8 cellular contexts compared by ENCODE assay signal in the genomic region with DNA sequence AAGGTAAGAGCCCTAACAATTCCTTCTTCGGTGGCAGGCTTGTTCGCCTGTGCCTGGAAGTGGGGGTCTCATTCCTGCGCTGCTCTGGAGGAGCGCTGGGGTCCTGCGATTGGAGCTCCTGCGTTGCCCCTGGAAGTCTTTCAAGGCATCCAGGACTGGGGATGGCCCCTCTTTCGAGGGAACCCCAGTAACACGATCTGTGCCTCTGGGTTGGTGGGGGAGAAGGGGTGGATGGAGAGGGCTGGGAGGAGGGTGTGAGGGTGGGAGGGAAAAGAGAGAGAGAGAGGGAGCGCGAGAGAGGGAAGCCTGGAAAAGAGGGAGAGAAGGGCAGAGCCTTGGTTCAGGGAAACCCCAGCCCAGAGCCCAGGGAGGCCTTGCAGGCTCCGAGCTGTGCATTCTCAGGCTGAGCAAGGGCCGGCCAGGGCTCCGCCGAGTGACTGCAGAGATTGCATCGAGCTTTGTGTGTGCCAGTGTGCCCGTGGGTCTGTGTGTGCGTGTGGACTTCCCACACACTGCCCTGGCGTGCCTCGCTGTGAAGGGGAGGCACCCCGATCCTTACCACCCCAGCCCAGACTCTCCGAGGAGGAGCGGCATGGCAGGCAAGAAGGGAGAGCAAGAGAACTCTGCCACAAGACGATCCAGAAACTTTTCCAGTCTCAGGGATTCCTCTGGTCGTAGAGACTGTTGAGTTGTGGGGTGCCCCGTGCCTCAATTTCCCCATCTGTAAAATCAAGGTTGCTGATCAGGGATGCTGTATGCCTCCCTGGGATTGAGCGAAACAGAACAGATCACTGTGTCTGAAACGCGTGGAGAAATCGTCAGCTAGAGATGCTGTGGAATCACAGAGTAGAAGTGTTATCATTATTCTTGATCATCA. TPM values are rescaled to one million over a fixed set of nuclear protein-coding genes. Genes with fewer than 3 reads are reported as not detected.
DNase-seq lines count a peak whose midpoint lies in the region; ATAC-seq and TF ChIP-seq lines count a peak whose summit lies in the region.

No MANE protein-coding gene starts in this region.

- H4K20me1 ChIP-seq in GM23248 (ENCODE audit: insufficient read depth): no peaks in the 10 kb centered on the region

- no peaks in the 10 kb centered on the region for H3K9me2 ChIP-seq in GM23248 (ENCODE audit: insufficient read depth)

- H3K27me3 ChIP-seq in ACC112 (ENCODE audit: insufficient read depth, low read length) (no peaks in the 10 kb centered on the region), GM23248 (replicated peaks; ENCODE audit: insufficient read depth) (no peaks in the 10 kb centered on the region), uterus (no peaks in the 10 kb centered on the region)

- POLR2A ChIA-PET in activated CD4-positive, alpha-beta memory T cell treated with anti-CD3 and anti-CD28 coated beads, Interleukin-2, amount 10 ng/mL, durations not matched to agents 7 days and 5 days (lab: Charles Lee): interaction anchor here (1.0 to 3.6 kb wide), 8 partner anchors 13 to 457 kb away, joined by 3 to 33 read pairs (median 4); no protein-coding TSS in a partner anchor
- POLR2A ChIA-PET in naive thymus-derived CD8-positive, alpha-beta T cell (lab: Charles Lee): interaction anchor here (0.6 to 4.0 kb wide), 13 partner anchors 8 to 76 kb away, joined by 3 to 73 read pairs (median 5); no protein-coding TSS in a partner anchor

- H3K36me3 ChIP-seq in ACC112 (ENCODE audit: insufficient read depth, low read length) (no peaks in the 10 kb centered on the region), GM23248 (ENCODE audit: low read depth) (no peaks in the 10 kb centered on the region), uterus (no peaks in the 10 kb centered on the region)

- peak in 1 of 2 donors; percentile 13 for TF ChIP-seq POLR2A in uterus (IDR thresholded peaks at IDR 0.05)

- CTCF ChIA-PET in activated CD4-positive, alpha-beta memory T cell treated with anti-CD3 and anti-CD28 coated beads, Interleukin-2, amount 10 ng/mL, durations not matched to agents 7 days and 5 days (lab: Charles Lee): interaction anchor here (1.2 to 2.0 kb wide), 4 partner anchors 17 to 98 kb away, joined by 3 to 10 read pairs (median 4); no protein-coding TSS in a partner anchor

- peaks cover 16% of the 10 kb centered on the region; the same call in 1 of the 2 replicates for H3F3A ChIP-seq in GM23248 (ENCODE audit: insufficient read depth)

- ATAC-seq in naive thymus-derived CD8-positive, alpha-beta T cell: peak in 1 of 2 donors; percentile 11
- no peak for ATAC-seq in HG03175 (IDR thresholded peaks at IDR 0.05; ENCODE audit: unreplicated experiment)
- no peak for ATAC-seq in GM19023 (IDR thresholded peaks at IDR 0.05; ENCODE audit: unreplicated experiment)

- peak in 1 of 4 experiments; percentile 9 for TF ChIP-seq CTCF in uterus (IDR thresholded peaks at IDR 0.05)

- no peak overlapping the region for H3K4me3 Mint-ChIP-seq in activated CD4-positive, alpha-beta memory T cell treated with anti-CD3 and anti-CD28 coated beads, Interleukin-2, amount 10 ng/mL, durations not matched to agents 7 days and 5 days
- no peak overlapping the region for H3K4me3 Mint-ChIP-seq in naive thymus-derived CD8-positive, alpha-beta T cell

- peaks cover 2% of the 10 kb centered on the region for H3K9me3 Mint-ChIP-seq in activated CD4-positive, alpha-beta memory T cell treated with anti-CD3 and anti-CD28 coated beads, Interleukin-2, amount 10 ng/mL, durations not matched to agents 7 days and 5 days
- H3K9me3 Mint-ChIP-seq in naive thymus-derived CD8-positive, alpha-beta T cell: no peaks in the 10 kb centered on the region

- H3K4me1 ChIP-seq in ACC112 (ENCODE audit: control insufficient read depth, insufficient read depth, low read length, unreplicated experiment) (peaks cover 28% of the 10 kb centered on the region), GM23248 (ENCODE audit: insufficient read depth) (peaks cover 25% of the 10 kb centered on the region), uterus (peaks cover 3 to 11% of the 10 kb centered on the region in 2 donors)

- DNase-seq in GM23248 (peak; percentile 73), fibroblast of peridontal ligament (ENCODE audit: extremely low read depth) (peak; percentile 5), uterus (peak; percentile 64 to 76)
- DNase-seq in activated CD4-positive, alpha-beta memory T cell treated with anti-CD3 and anti-CD28 coated beads, Interleukin-2, amount 10 ng/mL, durations not matched to agents 7 days and 5 days: peak; percentile 18
- peak in 6 of 10 donors; percentile 9 to 25 (median 16) for DNase-seq in naive thymus-derived CD8-positive, alpha-beta T cell

- peak overlapping the region; percentile 57 for H3K27ac Mint-ChIP-seq in activated CD4-positive, alpha-beta memory T cell treated with anti-CD3 and anti-CD28 coated beads, Interleukin-2, amount 10 ng/mL, durations not matched to agents 7 days and 5 days
- no peak overlapping the region for H3K27ac Mint-ChIP-seq in naive thymus-derived CD8-positive, alpha-beta T cell

- H3K9me3 ChIP-seq in GM23248 (ENCODE audit: low read depth): no peaks in the 10 kb centered on the region
- H3K9me3 ChIP-seq in uterus: no peaks in the 10 kb centered on the region

- intact Hi-C loops in uterus (cut with DNase I; ENCODE audit: low total_unique reads): loop anchor here (2.0 kb wide), 1 partner anchor 57 kb away; no protein-coding TSS in a partner anchor

- peak overlapping the region; percentile 83 for H3K9ac ChIP-seq in GM23248

- in situ Hi-C loops in GM23248 (cut with MboI): no loop called here

- H3K4me3 ChIP-seq in ACC112 (ENCODE audit: low read depth, low read length): peak overlapping the region; percentile 91
- peak overlapping the region; percentile 83 for H3K4me3 ChIP-seq in GM23248
- H3K4me3 ChIP-seq in uterus: peak overlapping the region; percentile 77

- H3K79me2 ChIP-seq in ACC112 (ENCODE audit: control insufficient read depth, insufficient read depth, low read length, unreplicated experiment): no peaks in the 10 kb centered on the region
- no peaks in the 10 kb centered on the region for H3K79me2 ChIP-seq in GM23248 (ENCODE audit: insufficient read depth)

- H3K27me3 Mint-ChIP-seq in activated CD4-positive, alpha-beta memory T cell treated with anti-CD3 and anti-CD28 coated beads, Interleukin-2, amount 10 ng/mL, durations not matched to agents 7 days and 5 days: peaks cover 8% of the 10 kb centered on the region
- H3K27me3 Mint-ChIP-seq in naive thymus-derived CD8-positive, alpha-beta T cell: peaks cover 0 to 2% (median 0%) of the 10 kb centered on the region in 5 donors

- H3K27ac ChIP-seq in ACC112 (ENCODE audit: low read depth, low read length): peak overlapping the region; percentile 37
- peak overlapping the region; percentile 25 for H3K27ac ChIP-seq in GM23248
- peak overlapping the region; percentile 96 to 98 for H3K27ac ChIP-seq in uterus

- peaks cover 36% of the 10 kb centered on the region for H3K4me1 Mint-ChIP-seq in activated CD4-positive, alpha-beta memory T cell treated with anti-CD3 and anti-CD28 coated beads, Interleukin-2, amount 10 ng/mL, durations not matched to agents 7 days and 5 days
- peaks cover 7 to 44% (median 23%) of the 10 kb centered on the region in 4 donors for H3K4me1 Mint-ChIP-seq in naive thymus-derived CD8-positive, alpha-beta T cell

- peak overlapping the region; percentile 97 for H3K4me2 ChIP-seq in GM23248 (ENCODE audit: unreplicated experiment)

- WGBS in GM23248 (ENCODE audit: low coverage in 1 of 2, low lambda C conversion rate in 2 of 2, missing lambda C conversion rate in 2 of 2), 2 experiments: 6 to 7% methylated on average over 26 to 29 of the region's 29 CpGs

- H2AFZ ChIP-seq in ACC112 (ENCODE audit: low read length, unreplicated experiment) (peak overlapping the region; percentile 96), GM23248 (peak overlapping the region; percentile 98)

- no peaks in the 10 kb centered on the region for H3K36me3 Mint-ChIP-seq in activated CD4-positive, alpha-beta memory T cell treated with anti-CD3 and anti-CD28 coated beads, Interleukin-2, amount 10 ng/mL, durations not matched to agents 7 days and 5 days (ENCODE audit: low read depth)
- no peaks in the 10 kb centered on the region for H3K36me3 Mint-ChIP-seq in naive thymus-derived CD8-positive, alpha-beta T cell

RNA-seq across cellular contexts. Expression of gene BCL9, which starts 0.6 kb away (rescaled TPM):
- total RNA-seq in GM23248 (2014; rRNA removed; shearing (Covaris generic)): 1.9 and 2.4 TPM in 2 replicates
- polyA plus RNA-seq in GM23248 (2016; fragmentation: Nextera tagmentation; extraction: Ambion mirVana): 3.8 and 4.8 TPM in 2 replicates
- 10 to 100 TPM; 17.4 to 18.6 TPM for total RNA-seq in activated CD4-positive, alpha-beta memory T cell treated with anti-CD3 and anti-CD28 coated beads, Interleukin-2, amount 10 ng/mL, durations not matched to agents 7 days and 5 days
- total RNA-seq in naive thymus-derived CD8-positive, alpha-beta T cell: 10 to 100 TPM; 15.9 to 20.4 TPM
- 1 to 10 TPM; 2.9 to 8.9 (median 8.5) TPM for polyA plus RNA-seq in naive thymus-derived CD8-positive, alpha-beta T cell
- 10 to 100 TPM in 2 of 4 donors, 1 to 10 TPM in 2; 4.6 to 55.1 (median 9.9) TPM for total RNA-seq in uterus

Comparison
In these comparisons a context has a peak if more than half of its experiments do, and no peak if none do; other contexts are left out.
1. H3K27ac ChIP-seq: peak in every context shown above with its lines; median percentile 97 in uterus; 37 in ACC112; 25 in GM23248.
2. DNase-seq: peak in every context shown above with its lines; median percentile 73 in GM23248; 70 in uterus; 18 in activated CD4-positive, alpha-beta memory T cell treated with anti-CD3 and anti-CD28 coated beads, Interleukin-2, amount 10 ng/mL, durations not matched to agents 7 days and 5 days; 16 in naive thymus-derived CD8-positive, alpha-beta T cell; 5 in fibroblast of peridontal ligament.